Comparison of ENCODE assay signal across 1 cellular context in the genomic region with DNA sequence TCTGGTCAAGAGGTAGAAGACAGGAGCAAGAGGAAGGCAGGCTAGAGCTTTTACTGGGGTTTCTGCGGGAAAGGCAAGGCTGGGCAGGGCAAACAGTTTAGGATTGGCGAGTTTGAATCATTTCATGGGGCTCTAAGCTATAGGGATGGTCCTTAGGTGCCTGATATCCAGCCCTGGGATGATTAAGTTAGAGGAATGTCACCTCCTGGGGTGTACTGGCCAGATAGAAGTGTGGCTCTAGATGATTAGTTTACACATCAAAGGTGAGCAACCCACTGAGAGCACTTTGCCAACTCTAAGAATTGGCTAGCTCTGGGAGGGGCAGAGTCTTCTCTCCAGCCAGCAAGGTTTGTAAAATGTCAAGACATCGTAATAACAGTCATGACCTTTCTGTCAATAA.
TF ChIP-seq lines count a peak whose summit lies in the region.

No MANE protein-coding gene starts in this region.

TF ChIP-seq in H1, 55 proteins besides CTCF, POLR2A, EP300 and RAD21:
- TF ChIP-seq CEBPB (IDR thresholded peaks at IDR 0.05; ENCODE audit: low read depth, low read length) (no peak), SIX5 (IDR thresholded peaks at IDR 0.05; ENCODE audit: low read depth, low read length) (no peak), POLR2AphosphoS5 (IDR thresholded peaks at IDR 0.05; ENCODE audit: low read depth, low read length) (peak; percentile 79), TEAD4 (IDR thresholded peaks at IDR 0.05; ENCODE audit: low read depth, low read length) (peak; percentile 81), NANOG (IDR thresholded peaks at IDR 0.05; ENCODE audit: insufficient read depth, low read depth, low read length, poor library complexity, severe bottlenecking) (peak; percentile 48), ZNF274 (IDR thresholded peaks at IDR 0.05; ENCODE audit: borderline replicate concordance, extremely low read depth, low read length) (no peak), JUND (IDR thresholded peaks at IDR 0.05; ENCODE audit: low read length) (0 out of 2 replicates have a peak, but pooled peaks have one; percentile 27)
TF ChIP-seq in H1: peak in this region for 4.
